Comparison of ENCODE assay signal across 8 cellular contexts in genomic region chr1:37931148-37931492, GRCh38. TPM values are rescaled to one million over a fixed set of nuclear protein-coding genes. Genes with fewer than 3 reads are reported as not detected.
DNase-seq lines count a peak whose midpoint lies in the region; ATAC-seq and TF ChIP-seq lines count a peak whose summit lies in the region.

No MANE protein-coding gene starts in this region.

- no peaks in the 10 kb centered on the region for H3K9me3 Mint-ChIP-seq in CD4-positive, CD25-positive, alpha-beta regulatory T cell
- H3K9me3 Mint-ChIP-seq in activated naive CD4-positive, alpha-beta T cell treated with anti-CD3 and anti-CD28 coated beads, Interleukin-2, amount 50 U/mL, for 24 hours = no peaks in the 10 kb centered on the region
- no peaks in the 10 kb centered on the region for H3K9me3 Mint-ChIP-seq in stimulated activated naive B cell treated with anti-CD40 and anti-IgM and Interleukin-4, amounts not matched to agents 10 μg/mL and 1 μg/mL and 100 μg/mL, for 72 hours

- H3K27me3 ChIP-seq in CD4-positive, CD25-positive, alpha-beta regulatory T cell (ENCODE audit: control insufficient read depth, insufficient read depth, low read length) = no peaks in the 10 kb centered on the region
- H3K27me3 ChIP-seq in iPS-18a (ENCODE audit: control insufficient read depth, insufficient read depth, low read length) = no peaks in the 10 kb centered on the region

- DNase-seq in CD4-positive, CD25-positive, alpha-beta regulatory T cell = peak in 1 of 3 donors; percentile 41
- DNase-seq in stimulated activated naive B cell treated with anti-CD40 and anti-IgM and Interleukin-4, amounts not matched to agents 10 μg/mL and 1 μg/mL and 100 μg/mL, for 72 hours = no peak
- no peak for DNase-seq in NCI-H146 (lab: John Stamatoyannopoulos, UW)
- DNase-seq in GM13977 (ENCODE audit: low spot score) = no peak

- peaks cover 10 to 54% (median 37%) of the 10 kb centered on the region in 4 donors for H3K4me1 Mint-ChIP-seq in CD4-positive, CD25-positive, alpha-beta regulatory T cell
- peaks cover 41% of the 10 kb centered on the region for H3K4me1 Mint-ChIP-seq in activated naive CD4-positive, alpha-beta T cell treated with anti-CD3 and anti-CD28 coated beads, Interleukin-2, amount 50 U/mL, for 24 hours
- peaks cover 33 to 53% of the 10 kb centered on the region in 2 donors for H3K4me1 Mint-ChIP-seq in stimulated activated naive B cell treated with anti-CD40 and anti-IgM and Interleukin-4, amounts not matched to agents 10 μg/mL and 1 μg/mL and 100 μg/mL, for 72 hours

- no peak for TF ChIP-seq CTCF in GM13977 (IDR thresholded peaks at IDR 0.05; ENCODE audit: extremely low read depth, insufficient read depth, missing control alignments)

- peak overlapping the region; percentile 84 for H3K4me3 ChIP-seq in CD4-positive, CD25-positive, alpha-beta regulatory T cell (ENCODE audit: low read depth, low read length)
- peak overlapping the region; percentile 94 for H3K4me3 ChIP-seq in iPS-18a (ENCODE audit: low read length)

- H3K4me1 ChIP-seq in CD4-positive, CD25-positive, alpha-beta regulatory T cell (ENCODE audit: control insufficient read depth, insufficient read depth, low read length, poor library complexity, severe bottlenecking) = peaks cover 31% of the 10 kb centered on the region
- no peaks in the 10 kb centered on the region for H3K4me1 ChIP-seq in iPS-18a (ENCODE audit: control insufficient read depth, low read depth, low read length)

- peak overlapping the region; percentile 69 to 93 (median 92) for H3K27ac Mint-ChIP-seq in CD4-positive, CD25-positive, alpha-beta regulatory T cell
- peak overlapping the region; percentile 73 for H3K27ac Mint-ChIP-seq in activated naive CD4-positive, alpha-beta T cell treated with anti-CD3 and anti-CD28 coated beads, Interleukin-2, amount 50 U/mL, for 24 hours
- H3K27ac Mint-ChIP-seq in stimulated activated naive B cell treated with anti-CD40 and anti-IgM and Interleukin-4, amounts not matched to agents 10 μg/mL and 1 μg/mL and 100 μg/mL, for 72 hours = peak overlapping the region; percentile 75

- peak overlapping the region; percentile 73 for H3K27ac ChIP-seq in CD4-positive, CD25-positive, alpha-beta regulatory T cell (ENCODE audit: insufficient read depth, low read length, poor library complexity, severe bottlenecking)
- H3K27ac ChIP-seq in iPS-18a (ENCODE audit: low read length) = no peak overlapping the region

- no peaks in the 10 kb centered on the region for H3K36me3 Mint-ChIP-seq in CD4-positive, CD25-positive, alpha-beta regulatory T cell
- peaks cover 3% of the 10 kb centered on the region for H3K36me3 Mint-ChIP-seq in activated naive CD4-positive, alpha-beta T cell treated with anti-CD3 and anti-CD28 coated beads, Interleukin-2, amount 50 U/mL, for 24 hours
- peaks cover 27 to 40% of the 10 kb centered on the region in 2 donors for H3K36me3 Mint-ChIP-seq in stimulated activated naive B cell treated with anti-CD40 and anti-IgM and Interleukin-4, amounts not matched to agents 10 μg/mL and 1 μg/mL and 100 μg/mL, for 72 hours

- H3K9ac ChIP-seq in iPS-18a (ENCODE audit: low read length) = peak overlapping the region; percentile 83

- peak overlapping the region; percentile 91 to 98 (median 96) for H3K4me3 Mint-ChIP-seq in CD4-positive, CD25-positive, alpha-beta regulatory T cell
- H3K4me3 Mint-ChIP-seq in activated naive CD4-positive, alpha-beta T cell treated with anti-CD3 and anti-CD28 coated beads, Interleukin-2, amount 50 U/mL, for 24 hours = peak overlapping the region; percentile 93
- peak overlapping the region; percentile 93 to 98 for H3K4me3 Mint-ChIP-seq in stimulated activated naive B cell treated with anti-CD40 and anti-IgM and Interleukin-4, amounts not matched to agents 10 μg/mL and 1 μg/mL and 100 μg/mL, for 72 hours

- ATAC-seq in CD4-positive, CD25-positive, alpha-beta regulatory T cell (ENCODE audit: low read depth in 2 of 2) = no peak
- peak; percentile 1 for ATAC-seq in HG03135 (IDR thresholded peaks at IDR 0.05; ENCODE audit: unreplicated experiment)
- peak; percentile 14 to 24 for ATAC-seq in stimulated activated naive B cell treated with anti-CD40 and anti-IgM and Interleukin-4, amounts not matched to agents 10 μg/mL and 1 μg/mL and 100 μg/mL, for 72 hours (replicated peaks)
- no peak for ATAC-seq in GM21367 (IDR thresholded peaks at IDR 0.05; ENCODE audit: unreplicated experiment)

- H3K36me3 ChIP-seq in CD4-positive, CD25-positive, alpha-beta regulatory T cell (ENCODE audit: control insufficient read depth, insufficient read depth, low read length) = no peaks in the 10 kb centered on the region
- H3K36me3 ChIP-seq in iPS-18a (ENCODE audit: control insufficient read depth, low read depth, low read length) = no peaks in the 10 kb centered on the region

- H3K9me3 ChIP-seq in CD4-positive, CD25-positive, alpha-beta regulatory T cell (ENCODE audit: control insufficient read depth in 2 of 2, low read length in 2 of 2) = no peaks in the 10 kb centered on the region
- H3K9me3 ChIP-seq in iPS-18a (ENCODE audit: control insufficient read depth, low read depth, low read length) = no peaks in the 10 kb centered on the region

- in situ Hi-C loops in GM13977 (cut with MboI; ENCODE audit: low pct_unique_long_range_greater_than_20kb, low sequenced_read_pairs, unreplicated experiment) = no loop called here

- no peaks in the 10 kb centered on the region for H3K27me3 Mint-ChIP-seq in CD4-positive, CD25-positive, alpha-beta regulatory T cell
- no peaks in the 10 kb centered on the region for H3K27me3 Mint-ChIP-seq in activated naive CD4-positive, alpha-beta T cell treated with anti-CD3 and anti-CD28 coated beads, Interleukin-2, amount 50 U/mL, for 24 hours
- H3K27me3 Mint-ChIP-seq in stimulated activated naive B cell treated with anti-CD40 and anti-IgM and Interleukin-4, amounts not matched to agents 10 μg/mL and 1 μg/mL and 100 μg/mL, for 72 hours = no peaks in the 10 kb centered on the region

RNA-seq across cellular contexts. Expression of gene INPP5B, which starts 15.7 kb away (rescaled TPM):
- 23.8 TPM for total RNA-seq in CD4-positive, CD25-positive, alpha-beta regulatory T cell
- 10 to 100 TPM; 15.4 to 21.1 (median 18.5) TPM for polyA plus RNA-seq in CD4-positive, CD25-positive, alpha-beta regulatory T cell

RNA-seq across cellular contexts. Expression of gene SF3A3, which starts 58.7 kb away (rescaled TPM):
- total RNA-seq in CD4-positive, CD25-positive, alpha-beta regulatory T cell = 47.6 TPM
- 100 to 1,000 TPM in 3 of 4 donors, 10 to 100 TPM in 1; 90.6 to 118 (median 105) TPM for polyA plus RNA-seq in CD4-positive, CD25-positive, alpha-beta regulatory T cell

Comparison
In these comparisons a context has a peak if more than half of its experiments do, and no peak if none do; other contexts are left out.
1. ATAC-seq: peak in HG03135 (single experiment) and stimulated activated naive B cell treated with anti-CD40 and anti-IgM and Interleukin-4, amounts not matched to agents 10 μg/mL and 1 μg/mL and 100 μg/mL, for 72 hours (2 of 2); none in CD4-positive, CD25-positive, alpha-beta regulatory T cell (0 of 2) and GM21367 (single experiment).
2. Peak in every context shown above with its lines, with median percentiles within 50 percentile points of each other: H3K27ac Mint-ChIP-seq and H3K4me3 Mint-ChIP-seq.